In genomic region chr1:146036990-146037646, GRCh38 we compare ENCODE assay signal across 1 cellular context.
A peak's percentile ranks its signal among the peaks of the same experiment; 100 is the strongest.
TF ChIP-seq lines count a peak whose summit lies in the region.

No MANE protein-coding gene starts in this region.

TF ChIP-seq in K562, 482 proteins besides CTCF, POLR2A, EP300 and RAD21 (continued from another document and continues in another):
- no peak for TF ChIP-seq CUX1 (CRISPR knock-in tag; IDR thresholded peaks at IDR 0.05)
- peak; percentile 32; the same call in 1 of the 2 replicates for TF ChIP-seq ZNF239 (CRISPR knock-in tag; IDR thresholded peaks at IDR 0.05)
- TF ChIP-seq PRMT5 (CRISPR knock-in tag; IDR thresholded peaks at IDR 0.05), result no peak
- TF ChIP-seq NR2F6 (CRISPR knock-in tag; IDR thresholded peaks at IDR 0.05), result 0 out of 2 replicates have a peak, but pooled peaks have one; percentile 14
- TF ChIP-seq NFYB (IDR thresholded peaks at IDR 0.05; ENCODE audit: extremely low read depth, insufficient read length), result no peak
- no peak for TF ChIP-seq CBFA2T3 (IDR thresholded peaks at IDR 0.05)
- no peak for TF ChIP-seq ZNF717 (CRISPR knock-in tag; IDR thresholded peaks at IDR 0.05)
- no peak for TF ChIP-seq HIVEP1 (CRISPR knock-in tag; IDR thresholded peaks at IDR 0.05)
- no peak for TF ChIP-seq ZNF134 (CRISPR knock-in tag; conservative IDR thresholded peaks at IDR 0.05)
- TF ChIP-seq CREB3L1 (IDR thresholded peaks at IDR 0.05; ENCODE audit: borderline replicate concordance, low read depth), result no peak; the same call in 1 of the 2 replicates
- no peak for TF ChIP-seq CHD7 (IDR thresholded peaks at IDR 0.05; ENCODE audit: low read depth, low read length)
- no peak; the same call in 1 of the 2 replicates for TF ChIP-seq TAL1 (IDR thresholded peaks at IDR 0.05)
- no peak for TF ChIP-seq ZC3H11A (IDR thresholded peaks at IDR 0.05; ENCODE audit: low read depth, low read length)
- no peak for TF ChIP-seq GMEB1 (CRISPR knock-in tag; IDR thresholded peaks at IDR 0.05)
- no peak for TF ChIP-seq BCOR (IDR thresholded peaks at IDR 0.05)
- TF ChIP-seq PYGO2 (tag; IDR thresholded peaks at IDR 0.05), result no peak
- TF ChIP-seq CBX8 (IDR thresholded peaks at IDR 0.05; ENCODE audit: borderline replicate concordance, extremely low read depth, low read depth, low read length, poor library complexity, severe bottlenecking), result no peak
- peak; percentile 34; the same call in 1 of the 2 replicates for TF ChIP-seq USF1 (CRISPR knock-in tag; IDR thresholded peaks at IDR 0.05)
- no peak for TF ChIP-seq HSF4 (CRISPR knock-in tag; IDR thresholded peaks at IDR 0.05; ENCODE audit: borderline replicate concordance)
- no peak for TF ChIP-seq ZNF507 (tag; conservative IDR thresholded peaks at IDR 0.05)
- TF ChIP-seq ZZZ3 (IDR thresholded peaks at IDR 0.05), result peak; percentile 38; the same call in 1 of the 2 replicates
- no peak for TF ChIP-seq U2AF2 (optimal IDR thresholded peaks at IDR 0.05; ENCODE audit: low read depth, low read length)
- no peak for TF ChIP-seq ZNF174 (CRISPR knock-in tag; IDR thresholded peaks at IDR 0.05)
- TF ChIP-seq ZEB2 (IDR thresholded peaks at IDR 0.05), result no peak
- TF ChIP-seq ZNF668 (CRISPR knock-in tag; IDR thresholded peaks at IDR 0.05), result peak; percentile 66
- TF ChIP-seq ZNF764 (CRISPR knock-in tag; IDR thresholded peaks at IDR 0.05; ENCODE audit: low read depth), result peak; percentile 94
- TF ChIP-seq HDAC3 (IDR thresholded peaks at IDR 0.05; ENCODE audit: borderline replicate concordance, partially characterized antibody), result peak; percentile 61
- TF ChIP-seq GABPA (tag; conservative IDR thresholded peaks at IDR 0.05; ENCODE audit: low read depth), result no peak
- no peak for TF ChIP-seq ZNF165 (CRISPR knock-in tag; IDR thresholded peaks at IDR 0.05; ENCODE audit: borderline replicate concordance)
- no peak; the same call in 1 of the 2 replicates for TF ChIP-seq CLOCK (CRISPR knock-in tag; IDR thresholded peaks at IDR 0.05; ENCODE audit: borderline replicate concordance)
- TF ChIP-seq ZNF282 (CRISPR knock-in tag; IDR thresholded peaks at IDR 0.05), result no peak
- no peak; the same call in 1 of the 2 replicates for TF ChIP-seq ZNF586 (CRISPR knock-in tag; conservative IDR thresholded peaks at IDR 0.05)
- TF ChIP-seq MTA1 (IDR thresholded peaks at IDR 0.05; ENCODE audit: borderline replicate concordance), result peak; percentile 47; the same call in 1 of the 2 replicates
- no peak for TF ChIP-seq SNRNP70 (optimal IDR thresholded peaks at IDR 0.05; ENCODE audit: low read depth, low read length)
- TF ChIP-seq RFX5 (IDR thresholded peaks at IDR 0.05; ENCODE audit: low read depth, low read length), result peak; percentile 72; the same call in 1 of the 2 replicates
